1 cellular context compared by ENCODE assay signal in genomic region chr5:149745212-149745943, GRCh38.
TF ChIP-seq lines count a peak whose summit lies in the region.

No MANE protein-coding gene starts in this region.

TF ChIP-seq in GM12878, 131 proteins besides CTCF, POLR2A, EP300 and RAD21 (continued from another document):
- TF ChIP-seq MLLT1 (IDR thresholded peaks at IDR 0.05) (no peak), NR2C1 (IDR thresholded peaks at IDR 0.05) (no peak), FOXK2 (IDR thresholded peaks at IDR 0.05) (no peak), MTA3 (IDR thresholded peaks at IDR 0.05; ENCODE audit: borderline replicate concordance, low read length) (no peak), IRF4 (IDR thresholded peaks at IDR 0.05; ENCODE audit: low read depth, low read length) (no peak), TCF12 (IDR thresholded peaks at IDR 0.05; ENCODE audit: low read depth, low read length) (no peak), CBX3 (IDR thresholded peaks at IDR 0.05; ENCODE audit: borderline replicate concordance, low read depth) (no peak), E2F4 (IDR thresholded peaks at IDR 0.05; ENCODE audit: low read depth, low read length) (no peak), CEBPB (IDR thresholded peaks at IDR 0.05; ENCODE audit: borderline replicate concordance in 1 of 2, low read depth in 2 of 2, low read length in 2 of 2) (no peak), BCL3 (IDR thresholded peaks at IDR 0.05; ENCODE audit: borderline replicate concordance, insufficient read depth, low read depth, low read length, poor library complexity, severe bottlenecking) (no peak), BRCA1 (IDR thresholded peaks at IDR 0.05; ENCODE audit: low read depth, low read length) (no peak), ELK1 (IDR thresholded peaks at IDR 0.05; ENCODE audit: low read depth, low read length) (no peak), RB1 (IDR thresholded peaks at IDR 0.05; ENCODE audit: borderline replicate concordance) (no peak), TBL1XR1 (IDR thresholded peaks at IDR 0.05; ENCODE audit: low read depth, low read length) (no peak), NFYA (IDR thresholded peaks at IDR 0.05; ENCODE audit: borderline replicate concordance, low read depth, low read length) (no peak), GATAD2B (conservative IDR thresholded peaks at IDR 0.05; ENCODE audit: low read depth) (no peak), ZNF217 (IDR thresholded peaks at IDR 0.05) (no peak)
